9 cellular contexts compared by ENCODE assay signal in the genomic region with DNA sequence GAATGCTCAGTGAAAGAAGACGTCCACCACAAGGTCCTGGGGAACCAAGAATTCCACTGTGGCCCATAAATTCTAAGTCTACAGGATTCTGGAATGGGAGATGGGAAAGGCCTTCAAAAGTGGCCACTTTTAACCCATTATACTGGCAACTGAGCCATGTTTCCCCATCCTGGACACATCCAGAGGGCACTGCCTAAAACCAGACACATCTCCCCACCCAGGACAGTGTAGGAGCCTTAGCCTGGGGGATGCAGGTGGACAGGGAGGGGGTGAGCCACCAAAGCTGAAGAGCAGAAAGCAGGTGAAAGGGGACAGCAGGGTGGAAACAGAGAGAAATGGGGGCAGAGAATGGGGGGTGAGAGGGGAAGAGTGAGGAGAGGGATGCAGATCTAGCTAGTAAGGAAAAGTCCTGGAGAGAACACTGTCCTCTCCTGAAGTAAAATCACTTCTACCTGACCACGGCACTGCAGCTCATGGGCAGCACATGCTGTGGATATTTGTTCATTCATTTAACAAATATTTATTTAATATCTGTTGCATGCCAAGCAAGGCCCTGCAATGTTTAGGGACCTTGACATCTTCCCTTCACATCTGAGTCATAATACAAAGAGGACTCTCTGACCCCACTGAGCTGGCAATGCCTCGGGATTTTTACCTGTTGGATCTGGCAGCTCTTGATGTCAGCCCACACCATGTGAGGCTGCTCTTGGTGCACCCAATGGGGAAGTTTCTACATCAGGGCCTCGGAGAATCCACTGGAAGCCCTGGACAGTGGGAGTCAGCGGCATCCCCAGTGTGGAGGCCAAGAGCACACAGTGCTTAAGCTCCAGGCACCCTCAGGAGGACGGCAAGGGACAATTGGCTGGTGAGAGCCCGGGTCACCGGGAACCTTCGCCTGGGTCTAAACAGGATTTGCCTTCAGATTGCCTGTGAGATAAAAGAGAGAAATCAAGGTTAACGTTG. TPM values are rescaled to one million over a fixed set of nuclear protein-coding genes. Genes with fewer than 3 reads are reported as not detected.
A peak's percentile ranks its signal among the peaks of the same experiment; 100 is the strongest.
DNase-seq lines count a peak whose midpoint lies in the region; ATAC-seq and TF ChIP-seq lines count a peak whose summit lies in the region.
"Not testable (repeated sequence)": the region's sequence is repeated elsewhere in the genome, so short reads cannot be mapped to it uniquely, and the experiment has no call there.
"Had no signal": no experiment of that assay in that cellular context is flagged by ENCODE, and none has a peak within 500 bp of the region (broad histone marks: within the 10 kb centered on the region; RNA-seq: fewer than 3 reads in every experiment).

No MANE protein-coding gene starts in this region.

- not testable (repeated sequence) for TF ChIP-seq CTCF in body of pancreas (IDR thresholded peaks at IDR 0.05); endothelial cell (IDR thresholded peaks at IDR 0.05; ENCODE audit: unreplicated experiment); lower lobe of right lung (IDR thresholded peaks at IDR 0.05); vagina (IDR thresholded peaks at IDR 0.05)

- not testable (repeated sequence) for ATAC-seq in body of pancreas, lower lobe of right lung, sciatic nerve

- H3K4me1 ChIP-seq in body of pancreas, result peaks cover 19% of the 10 kb centered on the region
- H3K4me1 ChIP-seq in lower lobe of right lung, result peaks cover 14% of the 10 kb centered on the region
- H3K4me1 ChIP-seq in vagina, result peaks cover 26% of the 10 kb centered on the region

- peak; percentile 99 for DNase-seq in DMS53 treated with DMSO at 0.1 percent for 48 hours (lab: John Stamatoyannopoulos, UW; ENCODE audit: unreplicated experiment)
- peak; percentile 65 for DNase-seq in NCI-H69 (lab: John Stamatoyannopoulos, UW)
- DNase-seq in activated CD4-positive, alpha-beta T cell treated with anti-CD3 and anti-CD28 coated beads, Interleukin-2, amount 10 ng/mL, durations not matched to agents 24 days and 14 days, result peak; percentile 68
- peak in 3 of 4 donors; percentile 51 to 92 (median 76) for DNase-seq in body of pancreas
- DNase-seq in endothelial cell (ENCODE audit: low spot score), result peak; percentile 7
- DNase-seq in lower lobe of right lung, result peak; percentile 50
- peak; percentile 61 for DNase-seq in sciatic nerve (ENCODE audit: low spot score)
- peak; percentile 94 to 99 for DNase-seq in vagina (ENCODE audit: extremely low spot score in 2 of 2)

- intact Hi-C loops in activated CD4-positive, alpha-beta T cell treated with anti-CD3 and anti-CD28 coated beads, Interleukin-2, amount 10 ng/mL, durations not matched to agents 24 days and 14 days (cut with micrococcal nuclease); body of pancreas (cut with DNase I); lower lobe of right lung (cut with DNase I); sciatic nerve (cut with DNase I); vagina (cut with DNase I): not testable (repeated sequence)

- not testable (repeated sequence) for H3K9me3 ChIP-seq in body of pancreas, lower lobe of right lung, vagina

- H3K4me1 Mint-ChIP-seq in activated CD4-positive, alpha-beta T cell treated with anti-CD3 and anti-CD28 coated beads, Interleukin-2, amount 10 ng/mL, durations not matched to agents 24 days and 14 days; endothelial cell (ENCODE audit: unreplicated experiment): not testable (repeated sequence)

- H3K27me3 ChIP-seq in body of pancreas; lower lobe of right lung (ENCODE audit: low read depth); vagina: not testable (repeated sequence)

- WGBS in body of pancreas, 2 donors, result 73 to 79% methylated on average over 10 of the region's 10 CpGs

- H3K4me3 Mint-ChIP-seq in activated CD4-positive, alpha-beta T cell treated with anti-CD3 and anti-CD28 coated beads, Interleukin-2, amount 10 ng/mL, durations not matched to agents 24 days and 14 days; endothelial cell (ENCODE audit: unreplicated experiment): not testable (repeated sequence)

- H3K9me3 Mint-ChIP-seq in activated CD4-positive, alpha-beta T cell treated with anti-CD3 and anti-CD28 coated beads, Interleukin-2, amount 10 ng/mL, durations not matched to agents 24 days and 14 days; endothelial cell (ENCODE audit: unreplicated experiment): not testable (repeated sequence)

- H3K4me3 ChIP-seq in body of pancreas, lower lobe of right lung, vagina: not testable (repeated sequence)

- not testable (repeated sequence) for H3K36me3 Mint-ChIP-seq in activated CD4-positive, alpha-beta T cell treated with anti-CD3 and anti-CD28 coated beads, Interleukin-2, amount 10 ng/mL, durations not matched to agents 24 days and 14 days (ENCODE audit: low read depth); endothelial cell (ENCODE audit: low read depth, unreplicated experiment)

- not testable (repeated sequence) for H3K27ac Mint-ChIP-seq in activated CD4-positive, alpha-beta T cell treated with anti-CD3 and anti-CD28 coated beads, Interleukin-2, amount 10 ng/mL, durations not matched to agents 24 days and 14 days; endothelial cell (ENCODE audit: unreplicated experiment)

- not testable (repeated sequence) for H3K27me3 Mint-ChIP-seq in activated CD4-positive, alpha-beta T cell treated with anti-CD3 and anti-CD28 coated beads, Interleukin-2, amount 10 ng/mL, durations not matched to agents 24 days and 14 days; endothelial cell (ENCODE audit: unreplicated experiment)

- H3K36me3 ChIP-seq in body of pancreas (replicated peaks in 1 of 2; ENCODE audit: insufficient read depth in 1 of 2, low read depth in 2 of 2), result not testable (repeated sequence)
- H3K36me3 ChIP-seq in lower lobe of right lung, result peaks cover 40% of the 10 kb centered on the region
- peaks cover 0 to 37% of the 10 kb centered on the region in 2 donors for H3K36me3 ChIP-seq in vagina

- TF ChIP-seq POLR2A in body of pancreas (IDR thresholded peaks at IDR 0.05); vagina (IDR thresholded peaks at IDR 0.05): not testable (repeated sequence)

- not testable (repeated sequence) for H3K27ac ChIP-seq in body of pancreas, lower lobe of right lung, vagina

RNA-seq across cellular contexts. Expression of a gene that starts 5.2 kb away (rescaled TPM):
- 4.2 and 5.1 TPM in 2 replicates for total RNA-seq in activated CD4-positive, alpha-beta T cell treated with anti-CD3 and anti-CD28 coated beads, Interleukin-2, amount 10 ng/mL, durations not matched to agents 24 days and 14 days
- total RNA-seq in body of pancreas (10 to 100 TPM; 22.3 to 41.5 TPM), endothelial cell (ENCODE audit: unreplicated experiment) (41.8 TPM), lower lobe of right lung (35.3 TPM), sciatic nerve (40.4 TPM), vagina (45.9 TPM)

RNA-seq across cellular contexts. Expression of a gene that starts 58.6 kb away (rescaled TPM):
- total RNA-seq in activated CD4-positive, alpha-beta T cell treated with anti-CD3 and anti-CD28 coated beads, Interleukin-2, amount 10 ng/mL, durations not matched to agents 24 days and 14 days, result 1,962 and 2,189 TPM in 2 replicates
- over 10,000 TPM in 1 of 2 donors, under 1 TPM in 1; under 0.01 to 15,479 TPM for total RNA-seq in body of pancreas
- total RNA-seq in endothelial cell (ENCODE audit: unreplicated experiment), result 3,428 TPM
- total RNA-seq in lower lobe of right lung, result 6,803 TPM
- 13,769 TPM for total RNA-seq in sciatic nerve
- total RNA-seq in vagina, result 19,908 TPM
- total RNA-seq: right atrium auricular region had no signal

Comparison
In these comparisons a context has a peak if more than half of its experiments do, and no peak if none do; other contexts are left out.
1. DNase-seq: peak in every context shown above with its lines; median percentile 99 in DMS53 treated with DMSO at 0.1 percent for 48 hours; 96 in vagina; 76 in body of pancreas; 68 in activated CD4-positive, alpha-beta T cell treated with anti-CD3 and anti-CD28 coated beads, Interleukin-2, amount 10 ng/mL, durations not matched to agents 24 days and 14 days; 65 in NCI-H69; 61 in sciatic nerve; 50 in lower lobe of right lung; 7 in endothelial cell.